8 cellular contexts compared by ENCODE assay signal in genomic region chr5:172777381-172778222, GRCh38. TPM values are rescaled to one million over a fixed set of nuclear protein-coding genes. Genes with fewer than 3 reads are reported as not detected.
DNase-seq lines count a peak whose midpoint lies in the region; ATAC-seq and TF ChIP-seq lines count a peak whose summit lies in the region.

No MANE protein-coding gene starts in this region.

- no peaks in the 10 kb centered on the region for H3K9me3 ChIP-seq in OCI-LY7 (ENCODE audit: low read length)
- no peaks in the 10 kb centered on the region for H3K9me3 ChIP-seq in vagina

- peak in 1 of 2 donors; percentile 7 for TF ChIP-seq POLR2A in vagina (IDR thresholded peaks at IDR 0.05)

- CTCF ChIA-PET in OCI-LY7 (lab: Charles Lee; ENCODE audit: unreplicated experiment), result interaction anchor here (1.0 kb wide), 1 partner anchor 63 kb away, joined by 5 read pairs; no protein-coding TSS in a partner anchor

- peak overlapping the region; percentile 76; the same call in 1 of the 2 replicates for H2AFZ ChIP-seq in OCI-LY7 (ENCODE audit: low read length)

- POLR2A ChIA-PET in OCI-LY7 (lab: Charles Lee), result interaction anchor here (0.6 to 1.4 kb wide), 10 partner anchors 8 to 332 kb away, joined by 3 to 7 read pairs (median 3); no protein-coding TSS in a partner anchor

- DNase-seq in NCI-H510A treated with DMSO at 0.1 percent for 48 hours (lab: John Stamatoyannopoulos, UW), result peak; percentile 1
- no peak for DNase-seq in NCI-H510A (lab: John Stamatoyannopoulos, UW)
- peak; percentile 53 for DNase-seq in OCI-LY7 (ENCODE audit: low spot score)
- DNase-seq in activated T-cell treated with anti-CD3 and anti-CD28 coated beads, Interleukin-2, amount 50 U/mL, for 48 hours, result peak; percentile 89 to 90
- DNase-seq in fibroblast of peridontal ligament (ENCODE audit: extremely low read depth), result peak; percentile 71
- peak; percentile 67 for DNase-seq in renal cortical epithelial cell (ENCODE audit: low read depth)
- DNase-seq in vagina (ENCODE audit: extremely low spot score in 2 of 2), result peak in 1 of 2 donors; percentile 97

- no peaks in the 10 kb centered on the region for H3K27me3 ChIP-seq in vagina

- no peaks in the 10 kb centered on the region for H4K20me1 ChIP-seq in OCI-LY7 (ENCODE audit: insufficient read depth, low read length)

- BruUV-seq in OCI-LY7 (replicated peaks; lab: Mats Ljungman, UMichigan), result no TSS peak

- H3K4me1 ChIP-seq in OCI-LY7 (ENCODE audit: insufficient read depth, low read length, poor library complexity, severe bottlenecking), result peaks cover 16% of the 10 kb centered on the region
- H3K4me1 ChIP-seq in vagina, result peaks cover 60% of the 10 kb centered on the region

- ATAC-seq in HG03025 (IDR thresholded peaks at IDR 0.05; ENCODE audit: low FRiP score, unreplicated experiment), result peak; percentile 73

- no peaks in the 10 kb centered on the region for H3K9me2 ChIP-seq in OCI-LY7 (ENCODE audit: insufficient read depth, low read length)

- H3K79me2 ChIP-seq in OCI-LY7 (ENCODE audit: insufficient read depth, low read depth, low read length), result no peaks in the 10 kb centered on the region

- peak overlapping the region; percentile 10 for H3K4me3 ChIP-seq in OCI-LY7 (ENCODE audit: low read depth, low read length, poor library complexity, severe bottlenecking)
- H3K4me3 ChIP-seq in vagina, result peak overlapping the region in 1 of 2 donors; percentile 12

- no peaks in the 10 kb centered on the region for H3K36me3 ChIP-seq in OCI-LY7 (ENCODE audit: insufficient read depth, low read length)
- H3K36me3 ChIP-seq in vagina, result no peaks in the 10 kb centered on the region

- H3K27ac ChIP-seq in OCI-LY7 (ENCODE audit: low read depth, low read length, poor library complexity, severe bottlenecking), result no peak overlapping the region
- peak overlapping the region; percentile 98 for H3K27ac ChIP-seq in vagina

- H3K4me2 ChIP-seq in OCI-LY7 (ENCODE audit: low read length), result peak overlapping the region; percentile 44

- intact Hi-C loops in OCI-LY7 (cut with micrococcal nuclease; ENCODE audit: unreplicated experiment), result no loop called here
- intact Hi-C loops in vagina (cut with DNase I), result no loop called here

- TF ChIP-seq CTCF in OCI-LY7 (conservative IDR thresholded peaks at IDR 0.05; ENCODE audit: low read length) (no peak), vagina (IDR thresholded peaks at IDR 0.05) (no peak)

RNA-seq across cellular contexts. Expression of gene DUSP1, which starts 6.6 kb away (rescaled TPM):
- total RNA-seq in OCI-LY7 (2014; rRNA removed; shearing (Covaris generic)), result 5.3 and 7.0 TPM in 2 replicates
- 4.5 and 5.3 TPM in 2 replicates for total RNA-seq in OCI-LY7 (2022)
- total RNA-seq in renal cortical epithelial cell, result 203 and 294 TPM in 2 replicates
- total RNA-seq in vagina, result 2,876 TPM

RNA-seq across cellular contexts. Expression of gene ERGIC1, which starts 56.4 kb away (rescaled TPM):
- total RNA-seq in OCI-LY7 (2014; rRNA removed; shearing (Covaris generic)), result 101 and 125 TPM in 2 replicates
- total RNA-seq in OCI-LY7 (2022) (178 and 201 TPM in 2 replicates), renal cortical epithelial cell (143 and 240 TPM in 2 replicates), vagina (97.2 TPM)

Comparison
In these comparisons a context has a peak if more than half of its experiments do, and no peak if none do; other contexts are left out.
1. RNA of gene DUSP1, which starts 6.6 kb away (total RNA-seq): 2,876 TPM in vagina (single experiment) and 203 to 294 TPM in renal cortical epithelial cell; 4.5 to 7.0 TPM in OCI-LY7; every median in the first group is over 10 times any median in the second.